ENCODE assay signal across 1 cellular context in genomic region chr15:37095197-37095992, GRCh38.
A peak's percentile ranks its signal among the peaks of the same experiment; 100 is the strongest.
TF ChIP-seq lines count a peak whose summit lies in the region.

No MANE protein-coding gene starts in this region.

TF ChIP-seq in H1, 55 proteins besides CTCF, POLR2A, EP300 and RAD21 (continued from another document):
- TF ChIP-seq ASH2L (IDR thresholded peaks at IDR 0.05; ENCODE audit: low read length) (peak; percentile 93), SAP30 (IDR thresholded peaks at IDR 0.05; ENCODE audit: insufficient read depth, insufficient replicate concordance, low read length) (no peak), TAF7 (optimal IDR thresholded peaks at IDR 0.05; ENCODE audit: borderline replicate concordance, low read depth, low read length) (no peak), TAF1 (IDR thresholded peaks at IDR 0.05; ENCODE audit: low read depth, low read length) (no peak), KDM5A (IDR thresholded peaks at IDR 0.05; ENCODE audit: low read length) (no peak), CTBP2 (IDR thresholded peaks at IDR 0.05; ENCODE audit: borderline replicate concordance, insufficient read depth, insufficient read length, low read length) (peak; percentile 91), CHD7 (IDR thresholded peaks at IDR 0.05; ENCODE audit: insufficient replicate concordance, low read length) (no peak), CBX5 (IDR thresholded peaks at IDR 0.05; ENCODE audit: low read depth, low read length) (no peak), SP4 (IDR thresholded peaks at IDR 0.05; ENCODE audit: low read length) (no peak), YY1 (IDR thresholded peaks at IDR 0.05; ENCODE audit: low read depth, low read length) (peak; percentile 41; the same call in 1 of the 2 replicates), ATF3 (IDR thresholded peaks at IDR 0.05; ENCODE audit: insufficient read depth, low read depth, low read length) (no peak), BCL11A (IDR thresholded peaks at IDR 0.05; ENCODE audit: low read depth in 2 of 2, low read length in 2 of 2) (no peak), SRF (IDR thresholded peaks at IDR 0.05; ENCODE audit: low read depth, low read length) (no peak), NRF1 (IDR thresholded peaks at IDR 0.05; ENCODE audit: low read depth, low read length) (no peak), TBP (IDR thresholded peaks at IDR 0.05; ENCODE audit: low read depth, low read length) (peak; percentile 53; the same call in 1 of the 2 replicates), POU5F1 (IDR thresholded peaks at IDR 0.05; ENCODE audit: low read depth, low read length) (no peak), BACH1 (IDR thresholded peaks at IDR 0.05; ENCODE audit: low read length) (no peak), HDAC2 (IDR thresholded peaks at IDR 0.05; ENCODE audit: borderline replicate concordance in 1 of 2, low read depth in 2 of 2, low read length in 2 of 2) (no peak), CBX8 (IDR thresholded peaks at IDR 0.05; ENCODE audit: borderline replicate concordance, low read depth, low read length) (no peak), TCF12 (IDR thresholded peaks at IDR 0.05; ENCODE audit: low read depth, low read length) (peak; percentile 32; the same call in 1 of the 2 replicates), FOSL1 (IDR thresholded peaks at IDR 0.05; ENCODE audit: insufficient read depth, low read depth, low read length) (no peak), SIX5 (IDR thresholded peaks at IDR 0.05; ENCODE audit: low read depth, low read length) (no peak), GTF2F1 (IDR thresholded peaks at IDR 0.05; ENCODE audit: borderline replicate concordance, low read depth, low read length) (no peak), JUND (IDR thresholded peaks at IDR 0.05; ENCODE audit: low read length) (no peak), JUN (IDR thresholded peaks at IDR 0.05; ENCODE audit: low read depth, low read length) (no peak), KDM4A (IDR thresholded peaks at IDR 0.05; ENCODE audit: low read depth, low read length, severe bottlenecking) (peak; percentile 66), CREB1 (IDR thresholded peaks at IDR 0.05) (no peak), KDM1A (IDR thresholded peaks at IDR 0.05; ENCODE audit: borderline replicate concordance, low read length) (no peak), RXRA (IDR thresholded peaks at IDR 0.05; ENCODE audit: insufficient read depth, low read depth, low read length) (no peak), GABPA (IDR thresholded peaks at IDR 0.05; ENCODE audit: borderline replicate concordance, insufficient read depth, low read length) (no peak), TEAD4 (IDR thresholded peaks at IDR 0.05; ENCODE audit: low read depth, low read length) (no peak), RFX5 (IDR thresholded peaks at IDR 0.05; ENCODE audit: borderline replicate concordance, low read depth, low read length) (no peak), E2F6 (IDR thresholded peaks at IDR 0.05) (no peak), CEBPB (IDR thresholded peaks at IDR 0.05; ENCODE audit: low read depth, low read length) (no peak), HDAC6 (IDR thresholded peaks at IDR 0.05; ENCODE audit: low read depth, low read length) (no peak), CHD1 (IDR thresholded peaks at IDR 0.05; ENCODE audit: low read depth, low read length) (no peak), MAFK (IDR thresholded peaks at IDR 0.05; ENCODE audit: low read depth, low read length) (no peak)
- TF ChIP-seq, protein P1, sequence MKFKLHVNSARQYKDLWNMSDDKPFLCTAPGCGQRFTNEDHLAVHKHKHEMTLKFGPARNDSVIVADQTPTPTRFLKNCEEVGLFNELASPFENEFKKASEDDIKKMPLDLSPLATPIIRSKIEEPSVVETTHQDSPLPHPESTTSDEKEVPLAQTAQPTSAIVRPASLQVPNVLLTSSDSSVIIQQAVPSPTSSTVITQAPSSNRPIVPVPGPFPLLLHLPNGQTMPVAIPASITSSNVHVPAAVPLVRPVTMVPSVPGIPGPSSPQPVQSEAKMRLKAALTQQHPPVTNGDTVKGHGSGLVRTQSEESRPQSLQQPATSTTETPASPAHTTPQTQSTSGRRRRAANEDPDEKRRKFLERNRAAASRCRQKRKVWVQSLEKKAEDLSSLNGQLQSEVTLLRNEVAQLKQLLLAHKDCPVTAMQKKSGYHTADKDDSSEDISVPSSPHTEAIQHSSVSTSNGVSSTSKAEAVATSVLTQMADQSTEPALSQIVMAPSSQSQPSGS (IDR thresholded peaks at IDR 0.05; ENCODE audit: low read length): no peak
- TF ChIP-seq, protein P2, sequence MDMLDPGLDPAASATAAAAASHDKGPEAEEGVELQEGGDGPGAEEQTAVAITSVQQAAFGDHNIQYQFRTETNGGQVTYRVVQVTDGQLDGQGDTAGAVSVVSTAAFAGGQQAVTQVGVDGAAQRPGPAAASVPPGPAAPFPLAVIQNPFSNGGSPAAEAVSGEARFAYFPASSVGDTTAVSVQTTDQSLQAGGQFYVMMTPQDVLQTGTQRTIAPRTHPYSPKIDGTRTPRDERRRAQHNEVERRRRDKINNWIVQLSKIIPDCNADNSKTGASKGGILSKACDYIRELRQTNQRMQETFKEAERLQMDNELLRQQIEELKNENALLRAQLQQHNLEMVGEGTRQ (IDR thresholded peaks at IDR 0.05; ENCODE audit: low read length): no peak
